Comparison of ENCODE assay signal across 30 cellular contexts in the genomic region with DNA sequence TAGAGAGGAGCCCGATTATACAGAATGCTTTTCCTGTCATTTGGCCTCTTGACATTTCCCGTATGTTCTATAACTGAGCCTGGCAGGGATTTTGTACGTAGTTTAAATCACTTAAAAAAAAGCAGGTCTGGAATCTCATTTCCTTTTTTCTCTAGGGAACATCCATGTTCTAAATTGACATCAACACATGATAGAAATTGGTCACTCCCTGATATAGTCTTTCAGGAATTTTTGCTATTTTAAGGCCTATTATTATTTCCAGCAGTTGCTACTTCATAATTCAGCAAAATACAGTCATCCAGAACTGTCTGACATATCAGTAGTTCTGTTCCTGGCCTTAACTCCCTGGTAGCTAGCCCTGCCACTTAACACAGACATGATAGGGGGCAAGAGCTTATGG.
DNase-seq lines count a peak whose midpoint lies in the region; ATAC-seq and TF ChIP-seq lines count a peak whose summit lies in the region.
"Had no signal": no experiment of that assay in that cellular context is flagged by ENCODE, and none has a peak within 500 bp of the region (broad histone marks: within the 10 kb centered on the region; RNA-seq: fewer than 3 reads in every experiment).

No MANE protein-coding gene starts in this region.

- H3K4me1 ChIP-seq in SK-N-SH (ENCODE audit: control insufficient read depth in 1 of 2, insufficient read depth in 2 of 2, low read depth in 1 of 2, low read length in 1 of 2) (peaks cover 0 to 17% of the 10 kb centered on the region in 2 experiments; a peak in 3 of 4 replicates), neuronal stem cell (ENCODE audit: control insufficient read depth in 2 of 2, insufficient read depth in 1 of 2, low read depth in 1 of 2, low read length in 2 of 2) (no peaks in the 10 kb centered on the region), spleen (no peaks in the 10 kb centered on the region)
- H3K4me1 ChIP-seq: A549, BE2C, body of pancreas, pancreas, vagina had no signal

- H3K4me2 ChIP-seq in SK-N-SH (0 out of 2 replicates have a peak overlapping the region, but pooled peaks have one; percentile 0), neuronal stem cell (ENCODE audit: insufficient read depth, low read length, poor library complexity, severe bottlenecking) (no peak overlapping the region)
- H3K4me2 ChIP-seq: A549, hepatocyte had no signal

- TF ChIP-seq CTCF in AG10803 (conservative IDR thresholded peaks at IDR 0.05; ENCODE audit: low read length) = no peak
- TF ChIP-seq CTCF in SK-N-SH (IDR thresholded peaks at IDR 0.05) = no peak
- TF ChIP-seq CTCF in spleen (IDR thresholded peaks at IDR 0.05 in 8 of 11, conservative IDR thresholded peaks at IDR 0.05 in 3 of 11) = no peak

- H3K4ac ChIP-seq in neuronal stem cell (ENCODE audit: low read length) = no peak overlapping the region

- TF ChIP-seq POLR2A in spleen (IDR thresholded peaks at IDR 0.05) = no peak

- H4K91ac ChIP-seq in neuronal stem cell (ENCODE audit: low read depth, low read length, poor library complexity) = no peak overlapping the region

- H3K27ac ChIP-seq in SK-N-SH (ENCODE audit: low read depth in 2 of 2, low read length in 1 of 2) (peak overlapping the region; percentile 56 to 83; a peak in 3 of 4 replicates), neuronal stem cell (replicated peaks; ENCODE audit: low read length) (no peak overlapping the region), spleen (peak overlapping the region in 4 of 8 donors; percentile 9 to 43 (median 24))
- H3K27ac ChIP-seq: A549, body of pancreas, epithelial cell of prostate, hepatocyte, pancreas, thoracic aorta, vagina had no signal

- no peak overlapping the region for H3K14ac ChIP-seq in neuronal stem cell (ENCODE audit: low read length)

- H3K4me3 ChIP-seq in AG10803 (ENCODE audit: low read length) (no peak overlapping the region), SK-N-SH (ENCODE audit: low read depth in 2 of 2, low read length in 1 of 2) (no peak overlapping the region), neuronal stem cell (ENCODE audit: low read length in 2 of 2) (no peak overlapping the region), spleen (no peak overlapping the region)
- H3K4me3 ChIP-seq: A549, body of pancreas, hepatocyte, pancreas, thoracic aorta, vagina had no signal

- H3K36me3 ChIP-seq in SK-N-SH (replicated peaks in 1 of 2; ENCODE audit: control insufficient read depth in 1 of 2, insufficient read depth in 2 of 2, low read length in 1 of 2) (no peaks in the 10 kb centered on the region), neuronal stem cell (replicated peaks in 1 of 2; ENCODE audit: control insufficient read depth in 2 of 2, insufficient read depth in 2 of 2, low read length in 2 of 2) (no peaks in the 10 kb centered on the region), spleen (no peaks in the 10 kb centered on the region)
- H3K36me3 ChIP-seq: BE2C, pancreas, thoracic aorta, vagina had no signal

- no peak overlapping the region for H2BK12ac ChIP-seq in neuronal stem cell (ENCODE audit: low read length)

- H2BK5ac ChIP-seq in neuronal stem cell (ENCODE audit: low read length) = no peak overlapping the region

- H2BK120ac ChIP-seq in neuronal stem cell (ENCODE audit: low read depth, low read length) = no peak overlapping the region

- WGBS in SK-N-SH (ENCODE audit: low lambda C conversion rate) = 30% methylated on average over 3 of the region's 3 CpGs
- WGBS in neuronal stem cell (ENCODE audit: extremely low coverage in 2 of 2, insufficient read length in 2 of 2, insufficient replicate concordance in 1 of 2), 2 donors = no CpG with 5 or more reads among the region's 3 CpGs
- WGBS in spleen, 5 donors = 56 to 74% (median 70%) methylated on average over 3 of the region's 3 CpGs

- no peak for ATAC-seq in GM18870 (IDR thresholded peaks at IDR 0.05; ENCODE audit: unreplicated experiment)
- ATAC-seq: A549, body of pancreas, left colon, pancreas had no signal

- 0 out of 4 replicates have a peak, but pooled peaks of 1 of the 2 experiments have one; percentile 13 for TF ChIP-seq EP300 in SK-N-SH (IDR thresholded peaks at IDR 0.05; ENCODE audit: borderline replicate concordance in 1 of 2, low read depth in 1 of 2, low read length in 1 of 2)

- H3K9ac ChIP-seq in SK-N-SH (peak overlapping the region; percentile 11; the same call in 1 of the 2 replicates), neuronal stem cell (ENCODE audit: low read depth, low read length, poor library complexity) (no peak overlapping the region)

- H4K8ac ChIP-seq in neuronal stem cell (ENCODE audit: low read depth, low read length) = no peak overlapping the region

- CTCF ChIA-PET in SK-N-SH (lab: Yijun Ruan, JAX) = no interaction called here

- no peaks in the 10 kb centered on the region for H3K9me2 ChIP-seq in SK-N-SH

- DNase-seq in AG10803 (ENCODE audit: low read depth) (peak; percentile 72), SK-N-SH (no peak), fibroblast of peridontal ligament (ENCODE audit: extremely low read depth) (peak; percentile 74), neuronal stem cell (ENCODE audit: low spot score) (no peak), NCI-H1930 (lab: John Stamatoyannopoulos, UW) (no peak), spleen (no peak)
- no peak for DNase-seq in effector CD8-positive, alpha-beta T cell (lab: John Stamatoyannopoulos, UW)
- DNase-seq: activated B cell treated with CpG ODN at 0.5 μM for 24 hours; activated CD4-positive, alpha-beta T cell treated with anti-CD3 and anti-CD28 coated beads, Interleukin-2, amount 50 U/mL, for 1 hour; activated naive CD4-positive, alpha-beta T cell; activated T-cell treated with anti-CD3 and anti-CD28 coated beads, Interleukin-2, amount 50 U/mL, for 48 hours; BE2C; body of pancreas; CD8-positive, alpha-beta memory T cell; effector CD4-positive, alpha-beta T cell; Karpas-422; left colon; naive B cell; NCI-H524 treated with DMSO at 0.1 percent for 48 hours; pancreas; right cardiac atrium; SIG-M5; stimulated activated CD4-positive, alpha-beta T cell treated with anti-CD3 and anti-CD28 coated beads, Interleukin-15, amount 100 ng/mL, for 24 hours; stimulated activated naive CD4-positive, alpha-beta T cell treated with Interleukin-2 at 50 U/mL for 16 hours had no signal

- H3K27me3 ChIP-seq in SK-N-SH (ENCODE audit: insufficient read depth) = no peaks in the 10 kb centered on the region
- no peaks in the 10 kb centered on the region for H3K27me3 ChIP-seq in neuronal stem cell (ENCODE audit: control insufficient read depth in 3 of 3, insufficient read depth in 3 of 3, low read depth in 1 of 3, low read length in 3 of 3)
- H3K27me3 ChIP-seq in spleen (replicated peaks in 1 of 7) = no peaks in the 10 kb centered on the region
- H3K27me3 ChIP-seq: BE2C, body of pancreas, hepatocyte, pancreas, vagina had no signal

- H4K20me1 ChIP-seq in SK-N-SH (ENCODE audit: insufficient read depth) = no peaks in the 10 kb centered on the region

- H3K79me2 ChIP-seq in SK-N-SH (ENCODE audit: insufficient read depth) = no peaks in the 10 kb centered on the region
- H3K79me2 ChIP-seq: hepatocyte had no signal

- H2AFZ ChIP-seq in SK-N-SH (ENCODE audit: low read depth) (peak overlapping the region; percentile 21; the same call in 1 of the 2 replicates), neuronal stem cell (ENCODE audit: low read length) (peak overlapping the region; percentile 15)
- H2AFZ ChIP-seq: hepatocyte had no signal

- H2AK5ac ChIP-seq in neuronal stem cell (ENCODE audit: low read depth, low read length) = no peak overlapping the region

- POLR2A ChIA-PET in SK-N-SH (lab: Yijun Ruan, JAX) = no interaction called here

- H3K79me1 ChIP-seq in neuronal stem cell (ENCODE audit: low read depth, low read length) = no peaks in the 10 kb centered on the region

- peaks cover 9% of the 10 kb centered on the region for H3F3A ChIP-seq in SK-N-SH (replicated peaks; ENCODE audit: insufficient read depth)

- no peak for TF ChIP-seq RAD21 in SK-N-SH (IDR thresholded peaks at IDR 0.05; ENCODE audit: low read length)

- no peak overlapping the region for H3K18ac ChIP-seq in neuronal stem cell (ENCODE audit: low read length)

- H2BK15ac ChIP-seq in neuronal stem cell (ENCODE audit: low read length) = no peak overlapping the region

- no peak overlapping the region for H3K23ac ChIP-seq in neuronal stem cell (ENCODE audit: low read depth, low read length, poor library complexity)

- intact Hi-C loops in spleen (cut with DNase I; ENCODE audit: low total_unique reads) = no loop called here

- H3K9me3 ChIP-seq in SK-N-SH = no peaks in the 10 kb centered on the region
- peaks cover 0 to 3% of the 10 kb centered on the region in 2 donors for H3K9me3 ChIP-seq in neuronal stem cell (replicated peaks in 1 of 2; ENCODE audit: control insufficient read depth in 2 of 2, insufficient read depth in 1 of 2, low read depth in 1 of 2, low read length in 2 of 2)
- H3K9me3 ChIP-seq in spleen = peaks cover 0 to 6% (median 0%) of the 10 kb centered on the region in 8 donors
- H3K9me3 ChIP-seq: A549, BE2C, body of pancreas, pancreas, thoracic aorta, vagina had no signal

TF ChIP-seq in SK-N-SH, 30 proteins besides CTCF, POLR2A, EP300 and RAD21:
- TF ChIP-seq TEAD4 (IDR thresholded peaks at IDR 0.05; ENCODE audit: borderline replicate concordance, insufficient read depth) = peak; percentile 51; the same call in 1 of the 2 replicates
- TF ChIP-seq MEF2A (IDR thresholded peaks at IDR 0.05; ENCODE audit: borderline replicate concordance, low read depth) = peak; percentile 18; the same call in 1 of the 2 replicates
- TF ChIP-seq TAF1 (IDR thresholded peaks at IDR 0.05; ENCODE audit: borderline replicate concordance, low read depth, low read length) = no peak
- TF ChIP-seq TCF12 (IDR thresholded peaks at IDR 0.05) = peak; percentile 53
- TF ChIP-seq CHD2 (IDR thresholded peaks at IDR 0.05; ENCODE audit: low read length, partially characterized antibody) = no peak

Comparison
In these comparisons a context has a peak if more than half of its experiments do, and no peak if none do; other contexts are left out.
1. DNase-seq: peak in AG10803 (single experiment) and fibroblast of peridontal ligament (single experiment); none in SK-N-SH (single experiment), neuronal stem cell (single experiment), NCI-H1930 (0 of 2), effector CD8-positive, alpha-beta T cell (single experiment) and spleen (single experiment).